In the genomic region with DNA sequence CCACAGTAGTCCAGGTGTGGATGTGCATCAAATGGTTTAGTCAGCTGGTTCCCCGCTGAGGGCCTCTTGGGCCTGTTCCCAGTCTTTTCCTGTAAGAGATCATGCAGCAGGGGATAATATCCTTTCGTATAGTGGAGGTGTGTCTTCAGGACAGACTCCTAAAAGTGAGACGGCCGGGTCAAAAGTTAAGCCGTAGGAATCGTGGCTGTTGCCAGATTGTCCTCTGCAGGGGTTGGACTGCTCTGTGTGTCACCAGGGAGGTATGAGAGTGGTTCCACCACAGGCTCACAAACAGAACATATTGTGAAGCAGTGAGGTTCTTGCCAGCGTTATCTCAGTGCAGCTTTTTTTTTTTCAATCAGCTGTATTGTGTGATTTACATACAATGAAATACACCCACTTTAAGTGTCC, we compare ENCODE assay signal across 9 cellular contexts.
DNase-seq lines count a peak whose midpoint lies in the region; ATAC-seq and TF ChIP-seq lines count a peak whose summit lies in the region.
"Had no signal": no experiment of that assay in that cellular context is flagged by ENCODE, and none has a peak within 500 bp of the region (broad histone marks: within the 10 kb centered on the region; RNA-seq: fewer than 3 reads in every experiment).

No MANE protein-coding gene starts in this region.

- peaks cover 0 to 15% (median 6%) of the 10 kb centered on the region in 4 donors for H3K4me1 Mint-ChIP-seq in naive thymus-derived CD8-positive, alpha-beta T cell
- H3K4me1 Mint-ChIP-seq in activated T-cell treated with anti-CD3 and anti-CD28 coated beads, Interleukin-2, amount 50 U/mL, for 24 hours (ENCODE audit: low read depth): peaks cover 13% of the 10 kb centered on the region
- no peaks in the 10 kb centered on the region for H3K4me1 Mint-ChIP-seq in WTC11

- DNase-seq in AG20443 (ENCODE audit: low spot score) (peak; percentile 73), LHCN-M2 (ENCODE audit: low read depth) (peak; percentile 83), astrocyte of the cerebellum (ENCODE audit: low read depth) (peak; percentile 88), WTC11 (ENCODE audit: low spot score) (no peak)
- no peak for DNase-seq in naive thymus-derived CD8-positive, alpha-beta T cell
- DNase-seq in activated T-cell treated with anti-CD3 and anti-CD28 coated beads, Interleukin-2, amount 50 U/mL, for 24 hours: no peak
- DNase-seq: activated effector memory CD4-positive, alpha-beta T cell treated with anti-CD3 and anti-CD28 coated beads, Interleukin-2, amount 50 U/mL, for 16 hours had no signal

- no peaks in the 10 kb centered on the region for H3K27me3 ChIP-seq in muscle layer of colon (ENCODE audit: control insufficient read depth in 1 of 2, insufficient read depth in 2 of 2, low read length in 2 of 2)

- in situ Hi-C loops in astrocyte of the cerebellum (cut with HindIII; ENCODE audit: low sequenced_read_pairs): no loop called here

- no peaks in the 10 kb centered on the region for H3K36me3 ChIP-seq in muscle layer of colon (ENCODE audit: insufficient read depth, low read length)

- CTCF ChIA-PET in WTC11 (lab: Charles Lee): no interaction called here

- H3K27ac ChIP-seq in muscle layer of colon (ENCODE audit: low read depth, low read length): peak overlapping the region; percentile 32

- peak overlapping the region in 3 of 10 donors; percentile 8 to 61 (median 36) for H3K27ac Mint-ChIP-seq in naive thymus-derived CD8-positive, alpha-beta T cell
- H3K27ac Mint-ChIP-seq in activated T-cell treated with anti-CD3 and anti-CD28 coated beads, Interleukin-2, amount 50 U/mL, for 24 hours: no peak overlapping the region
- no peak overlapping the region for H3K27ac Mint-ChIP-seq in WTC11

- H3K9ac ChIP-seq in muscle layer of colon (ENCODE audit: low read length): no peak overlapping the region

- H3K4me3 ChIP-seq in astrocyte of the cerebellum (ENCODE audit: low read depth, low read length) (no peak overlapping the region), muscle layer of colon (ENCODE audit: low read depth in 1 of 2, low read length in 2 of 2) (no peak overlapping the region)

- peaks cover 0 to 31% (median 1%) of the 10 kb centered on the region in 9 donors for H3K9me3 Mint-ChIP-seq in naive thymus-derived CD8-positive, alpha-beta T cell
- peaks cover 14% of the 10 kb centered on the region for H3K9me3 Mint-ChIP-seq in activated T-cell treated with anti-CD3 and anti-CD28 coated beads, Interleukin-2, amount 50 U/mL, for 24 hours
- H3K9me3 Mint-ChIP-seq in WTC11: no peaks in the 10 kb centered on the region; the same call in 1 of the 2 replicates

- ATAC-seq in naive thymus-derived CD8-positive, alpha-beta T cell: no peak
- ATAC-seq in GM18517 (IDR thresholded peaks at IDR 0.05; ENCODE audit: unreplicated experiment) (no peak), WTC11 (no peak)

- no peak for TF ChIP-seq CTCF in astrocyte of the cerebellum (IDR thresholded peaks at IDR 0.05; ENCODE audit: low read depth, low read length, missing control alignments)
- no peak for TF ChIP-seq CTCF in WTC11 (IDR thresholded peaks at IDR 0.05)

- peaks cover 12% of the 10 kb centered on the region for H3K4me1 ChIP-seq in muscle layer of colon (ENCODE audit: insufficient read depth, low read length)

- peaks cover 5 to 18% (median 8%) of the 10 kb centered on the region in 3 donors for H3K36me3 Mint-ChIP-seq in naive thymus-derived CD8-positive, alpha-beta T cell
- H3K36me3 Mint-ChIP-seq in activated T-cell treated with anti-CD3 and anti-CD28 coated beads, Interleukin-2, amount 50 U/mL, for 24 hours (ENCODE audit: low read depth): peaks cover 48% of the 10 kb centered on the region
- no peaks in the 10 kb centered on the region; the same call in 1 of the 2 replicates for H3K36me3 Mint-ChIP-seq in WTC11

- no peak overlapping the region for H3K4me3 Mint-ChIP-seq in naive thymus-derived CD8-positive, alpha-beta T cell
- no peak overlapping the region for H3K4me3 Mint-ChIP-seq in activated T-cell treated with anti-CD3 and anti-CD28 coated beads, Interleukin-2, amount 50 U/mL, for 24 hours
- no peak overlapping the region for H3K4me3 Mint-ChIP-seq in WTC11

- H3K9me3 ChIP-seq in muscle layer of colon (ENCODE audit: low read length): no peaks in the 10 kb centered on the region

- POLR2A ChIA-PET in naive thymus-derived CD8-positive, alpha-beta T cell (lab: Charles Lee): no interaction called here
- POLR2A ChIA-PET in WTC11 (lab: Charles Lee): no interaction called here

- no peaks in the 10 kb centered on the region for H3K27me3 Mint-ChIP-seq in naive thymus-derived CD8-positive, alpha-beta T cell
- H3K27me3 Mint-ChIP-seq in activated T-cell treated with anti-CD3 and anti-CD28 coated beads, Interleukin-2, amount 50 U/mL, for 24 hours: no peaks in the 10 kb centered on the region
- no peaks in the 10 kb centered on the region; the same call in 1 of the 2 replicates for H3K27me3 Mint-ChIP-seq in WTC11 (ENCODE audit: low read depth)

TF ChIP-seq in WTC11, 78 proteins besides CTCF, POLR2A, EP300 and RAD21 (continues in another document):
- no peak for TF ChIP-seq MXD4 (CRISPR knock-in tag; IDR thresholded peaks at IDR 0.05; ENCODE audit: borderline replicate concordance)
- TF ChIP-seq NR3C1 (CRISPR knock-in tag; conservative IDR thresholded peaks at IDR 0.05; ENCODE audit: low read depth): no peak
- TF ChIP-seq, protein P1, sequence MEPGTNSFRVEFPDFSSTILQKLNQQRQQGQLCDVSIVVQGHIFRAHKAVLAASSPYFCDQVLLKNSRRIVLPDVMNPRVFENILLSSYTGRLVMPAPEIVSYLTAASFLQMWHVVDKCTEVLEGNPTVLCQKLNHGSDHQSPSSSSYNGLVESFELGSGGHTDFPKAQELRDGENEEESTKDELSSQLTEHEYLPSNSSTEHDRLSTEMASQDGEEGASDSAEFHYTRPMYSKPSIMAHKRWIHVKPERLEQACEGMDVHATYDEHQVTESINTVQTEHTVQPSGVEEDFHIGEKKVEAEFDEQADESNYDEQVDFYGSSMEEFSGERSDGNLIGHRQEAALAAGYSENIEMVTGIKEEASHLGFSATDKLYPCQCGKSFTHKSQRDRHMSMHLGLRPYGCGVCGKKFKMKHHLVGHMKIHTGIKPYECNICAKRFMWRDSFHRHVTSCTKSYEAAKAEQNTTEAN (CRISPR knock-in tag; IDR thresholded peaks at IDR 0.05): no peak
- TF ChIP-seq, protein P2, sequence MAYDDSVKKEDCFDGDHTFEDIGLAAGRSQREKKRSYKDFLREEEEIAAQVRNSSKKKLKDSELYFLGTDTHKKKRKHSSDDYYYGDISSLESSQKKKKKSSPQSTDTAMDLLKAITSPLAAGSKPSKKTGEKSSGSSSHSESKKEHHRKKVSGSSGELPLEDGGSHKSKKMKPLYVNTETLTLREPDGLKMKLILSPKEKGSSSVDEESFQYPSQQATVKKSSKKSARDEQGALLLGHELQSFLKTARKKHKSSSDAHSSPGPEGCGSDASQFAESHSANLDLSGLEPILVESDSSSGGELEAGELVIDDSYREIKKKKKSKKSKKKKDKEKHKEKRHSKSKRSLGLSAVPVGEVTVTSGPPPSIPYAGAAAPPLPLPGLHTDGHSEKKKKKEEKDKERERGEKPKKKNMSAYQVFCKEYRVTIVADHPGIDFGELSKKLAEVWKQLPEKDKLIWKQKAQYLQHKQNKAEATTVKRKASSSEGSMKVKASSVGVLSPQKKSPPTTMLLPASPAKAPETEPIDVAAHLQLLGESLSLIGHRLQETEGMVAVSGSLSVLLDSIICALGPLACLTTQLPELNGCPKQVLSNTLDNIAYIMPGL (CRISPR knock-in tag; IDR thresholded peaks at IDR 0.05): no peak
- no peak for TF ChIP-seq ZNF416 (CRISPR knock-in tag; IDR thresholded peaks at IDR 0.05)
- TF ChIP-seq NR1H2 (CRISPR knock-in tag; IDR thresholded peaks at IDR 0.05): no peak
- TF ChIP-seq, protein P3, sequence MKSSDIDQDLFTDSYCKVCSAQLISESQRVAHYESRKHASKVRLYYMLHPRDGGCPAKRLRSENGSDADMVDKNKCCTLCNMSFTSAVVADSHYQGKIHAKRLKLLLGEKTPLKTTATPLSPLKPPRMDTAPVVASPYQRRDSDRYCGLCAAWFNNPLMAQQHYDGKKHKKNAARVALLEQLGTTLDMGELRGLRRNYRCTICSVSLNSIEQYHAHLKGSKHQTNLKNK (CRISPR knock-in tag; IDR thresholded peaks at IDR 0.05): no peak
- TF ChIP-seq NFYB (CRISPR knock-in tag; conservative IDR thresholded peaks at IDR 0.05; ENCODE audit: low read depth): no peak
- TF ChIP-seq, protein P4, sequence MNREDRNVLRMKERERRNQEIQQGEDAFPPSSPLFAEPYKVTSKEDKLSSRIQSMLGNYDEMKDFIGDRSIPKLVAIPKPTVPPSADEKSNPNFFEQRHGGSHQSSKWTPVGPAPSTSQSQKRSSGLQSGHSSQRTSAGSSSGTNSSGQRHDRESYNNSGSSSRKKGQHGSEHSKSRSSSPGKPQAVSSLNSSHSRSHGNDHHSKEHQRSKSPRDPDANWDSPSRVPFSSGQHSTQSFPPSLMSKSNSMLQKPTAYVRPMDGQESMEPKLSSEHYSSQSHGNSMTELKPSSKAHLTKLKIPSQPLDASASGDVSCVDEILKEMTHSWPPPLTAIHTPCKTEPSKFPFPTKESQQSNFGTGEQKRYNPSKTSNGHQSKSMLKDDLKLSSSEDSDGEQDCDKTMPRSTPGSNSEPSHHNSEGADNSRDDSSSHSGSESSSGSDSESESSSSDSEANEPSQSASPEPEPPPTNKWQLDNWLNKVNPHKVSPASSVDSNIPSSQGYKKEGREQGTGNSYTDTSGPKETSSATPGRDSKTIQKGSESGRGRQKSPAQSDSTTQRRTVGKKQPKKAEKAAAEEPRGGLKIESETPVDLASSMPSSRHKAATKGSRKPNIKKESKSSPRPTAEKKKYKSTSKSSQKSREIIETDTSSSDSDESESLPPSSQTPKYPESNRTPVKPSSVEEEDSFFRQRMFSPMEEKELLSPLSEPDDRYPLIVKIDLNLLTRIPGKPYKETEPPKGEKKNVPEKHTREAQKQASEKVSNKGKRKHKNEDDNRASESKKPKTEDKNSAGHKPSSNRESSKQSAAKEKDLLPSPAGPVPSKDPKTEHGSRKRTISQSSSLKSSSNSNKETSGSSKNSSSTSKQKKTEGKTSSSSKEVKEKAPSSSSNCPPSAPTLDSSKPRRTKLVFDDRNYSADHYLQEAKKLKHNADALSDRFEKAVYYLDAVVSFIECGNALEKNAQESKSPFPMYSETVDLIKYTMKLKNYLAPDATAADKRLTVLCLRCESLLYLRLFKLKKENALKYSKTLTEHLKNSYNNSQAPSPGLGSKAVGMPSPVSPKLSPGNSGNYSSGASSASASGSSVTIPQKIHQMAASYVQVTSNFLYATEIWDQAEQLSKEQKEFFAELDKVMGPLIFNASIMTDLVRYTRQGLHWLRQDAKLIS (CRISPR knock-in tag; IDR thresholded peaks at IDR 0.05; ENCODE audit: borderline replicate concordance): no peak
- no peak for TF ChIP-seq FOXJ3 (CRISPR knock-in tag; IDR thresholded peaks at IDR 0.05; ENCODE audit: borderline replicate concordance)

Comparison
In these comparisons a context has a peak if more than half of its experiments do, and no peak if none do; other contexts are left out.
1. DNase-seq: peak in AG20443 (single experiment), LHCN-M2 (single experiment) and astrocyte of the cerebellum (single experiment); none in naive thymus-derived CD8-positive, alpha-beta T cell (0 of 10), activated T-cell treated with anti-CD3 and anti-CD28 coated beads, Interleukin-2, amount 50 U/mL, for 24 hours (single experiment) and WTC11 (single experiment).